In genomic region chr1:112390775-112391602, GRCh38 we compare ENCODE assay signal across 8 cellular contexts. TPM values are rescaled to one million over a fixed set of nuclear protein-coding genes. Genes with fewer than 3 reads are reported as not detected.
A peak's percentile ranks its signal among the peaks of the same experiment; 100 is the strongest.
DNase-seq lines count a peak whose midpoint lies in the region; ATAC-seq, FAIRE-seq and TF ChIP-seq lines count a peak whose summit lies in the region.

No MANE protein-coding gene starts in this region.

- H3K27me3 Mint-ChIP-seq in central memory CD8-positive, alpha-beta T cell: peaks cover 60% of the 10 kb centered on the region

- no peaks in the 10 kb centered on the region for H4K20me1 ChIP-seq in keratinocyte (ENCODE audit: control insufficient read depth, extremely low read depth, insufficient read depth, low read length)

- no peaks in the 10 kb centered on the region for H3K9me1 ChIP-seq in keratinocyte (ENCODE audit: control insufficient read depth, extremely low read depth, insufficient read depth, low read length)

- no peaks in the 10 kb centered on the region for H3K9me3 ChIP-seq in keratinocyte (ENCODE audit: control insufficient read depth, low read depth, low read length)

- H3K27me3 ChIP-seq in keratinocyte (ENCODE audit: control insufficient read depth, extremely low read depth, insufficient read depth, low read length): no peaks in the 10 kb centered on the region

- H3K36me3 ChIP-seq in keratinocyte (ENCODE audit: control insufficient read depth in 2 of 2, extremely low read depth in 1 of 2, insufficient read depth in 2 of 2, low read length in 2 of 2): no peaks in the 10 kb centered on the region

- peak overlapping the region; percentile 67 for H3K9ac ChIP-seq in keratinocyte (ENCODE audit: control insufficient read depth, extremely low read depth, insufficient read depth, low read length)

- peaks cover 17% of the 10 kb centered on the region for H3K4me1 Mint-ChIP-seq in central memory CD8-positive, alpha-beta T cell

- peak; percentile 79 for FAIRE-seq in keratinocyte (lab: Jason Lieb, UNC)

- peak overlapping the region; percentile 28 to 75 (median 73) for H3K4me3 ChIP-seq in keratinocyte (ENCODE audit: control insufficient read depth in 2 of 3, extremely low read depth in 1 of 3, insufficient read depth in 2 of 3, low read depth in 1 of 3, low read length in 3 of 3)

- peaks cover 3% of the 10 kb centered on the region for H3K79me2 ChIP-seq in keratinocyte (ENCODE audit: control insufficient read depth, insufficient read depth, low read length)

- peak overlapping the region; percentile 90 for H2AFZ ChIP-seq in keratinocyte (ENCODE audit: control insufficient read depth, low read length)

- DNase-seq in A172 (ENCODE audit: low spot score): peak; percentile 93
- DNase-seq in NCI-H345 (lab: John Stamatoyannopoulos, UW): peak; percentile 94
- peak; percentile 46 to 57 (median 48) for DNase-seq in activated CD4-positive, CD25-positive, alpha-beta regulatory T cell (lab: John Stamatoyannopoulos, UW)
- peak; percentile 61 to 68 for DNase-seq in central memory CD8-positive, alpha-beta T cell (ENCODE audit: low spot score in 2 of 2)
- DNase-seq in keratinocyte (ENCODE audit: low read depth, low spot score): peak; percentile 62
- DNase-seq in stimulated activated CD4-positive, alpha-beta T cell treated with anti-CD3 and anti-CD28 coated beads, Interleukin-12 subunit alpha, Interleukin-12 subunit beta, amount 100 ng/mL, for 48 hours (ENCODE audit: low read depth in 2 of 3, low spot score in 1 of 3): peak; percentile 71 to 88 (median 77)

- H3K9me3 Mint-ChIP-seq in central memory CD8-positive, alpha-beta T cell: no peaks in the 10 kb centered on the region

- TF ChIP-seq CTCF in keratinocyte (optimal IDR thresholded peaks at IDR 0.05 in 1 of 3, IDR thresholded peaks at IDR 0.05 in 1 of 3, conservative IDR thresholded peaks at IDR 0.05 in 1 of 3; ENCODE audit: extremely low read depth in 1 of 3, insufficient read depth in 2 of 3, low read length in 3 of 3): peak; percentile 84 to 95 (median 88)

- dilution Hi-C loops in keratinocyte (cut with MboI; ENCODE audit: extremely low pct_ligation_motif_present, low sequenced_read_pairs): no loop called here

- peak overlapping the region; percentile 53 for H3K4me3 Mint-ChIP-seq in central memory CD8-positive, alpha-beta T cell

- H3K27ac ChIP-seq in keratinocyte (ENCODE audit: control insufficient read depth, insufficient read depth, low read length): peak overlapping the region; percentile 69

- no peak overlapping the region for H3K27ac Mint-ChIP-seq in central memory CD8-positive, alpha-beta T cell (ENCODE audit: low read depth)

- H3K4me1 ChIP-seq in keratinocyte (ENCODE audit: control insufficient read depth, extremely low read depth, insufficient read depth, low read length): peaks cover 38% of the 10 kb centered on the region

- H3K36me3 Mint-ChIP-seq in central memory CD8-positive, alpha-beta T cell (ENCODE audit: insufficient read depth): peaks cover 1% of the 10 kb centered on the region

- peak overlapping the region; percentile 97 for H3K4me2 ChIP-seq in keratinocyte (ENCODE audit: control insufficient read depth, extremely low read depth, insufficient read depth, low read depth, low read length)

- ATAC-seq in GM18519 (IDR thresholded peaks at IDR 0.05; ENCODE audit: low FRiP score, unreplicated experiment) (peak; percentile 44), HG03196 (IDR thresholded peaks at IDR 0.05; ENCODE audit: unreplicated experiment) (peak; percentile 52)
- peak; percentile 75 for ATAC-seq in central memory CD8-positive, alpha-beta T cell (replicated peaks; ENCODE audit: extremely low read depth, poor library complexity, severe bottlenecking)

RNA-seq across cellular contexts. Expression of gene CTTNBP2NL, which starts 5.0 kb away (rescaled TPM):
- 9.4 and 11.2 TPM in 2 replicates for total RNA-seq in A172 (2014; rRNA removed; shearing (Covaris generic))
- 16.3 to 20.2 TPM (median 19.1 TPM) in 3 replicates for polyA plus RNA-seq in keratinocyte
- 42.5 TPM for polyA plus RNA-seq in keratinocyte (2011; ENCODE audit: low read depth)
- polyA plus RNA-seq in keratinocyte (2011; cell fraction: cytosol; rRNA removed): 10.5 and 15.9 TPM in 2 replicates
- polyA plus RNA-seq in keratinocyte (2011; cell fraction: nucleus; rRNA removed): 21.5 and 24.5 TPM in 2 replicates
- polyA plus RNA-seq in keratinocyte (2012; ENCODE audit: low replicate concordance): 17.6 and 18.6 TPM in 2 replicates
- 11.0 to 38.9 TPM (median 27.5 TPM) in 3 replicates for polyA minus RNA-seq in keratinocyte
- polyA minus RNA-seq in keratinocyte (2011; cell fraction: cytosol; rRNA and poly(A)+ RNA removed): 16.9 TPM
- 20.2 and 40.7 TPM in 2 replicates for polyA minus RNA-seq in keratinocyte (2011; cell fraction: nucleus; rRNA and poly(A)+ RNA removed)

Comparison
In these comparisons a context has a peak if more than half of its experiments do, and no peak if none do; other contexts are left out.
1. Peak in every context shown above with its lines: DNase-seq, ATAC-seq, H3K4me3 ChIP-seq and H3K27ac ChIP-seq.